In genomic region chr11:65389294-65389980, GRCh38 we compare ENCODE assay signal across 8 cellular contexts. TPM values are rescaled to one million over a fixed set of nuclear protein-coding genes. Genes with fewer than 3 reads are reported as not detected.
DNase-seq lines count a peak whose midpoint lies in the region; ATAC-seq and TF ChIP-seq lines count a peak whose summit lies in the region.
"Had no signal": no experiment of that assay in that cellular context is flagged by ENCODE, and none has a peak within 500 bp of the region (broad histone marks: within the 10 kb centered on the region; RNA-seq: fewer than 3 reads in every experiment).

No MANE protein-coding gene starts in this region.

- no TSS peak for BruUV-seq in HCT116 (replicated peaks; lab: Mats Ljungman, UMichigan)

- H3K36me3 ChIP-seq in HCT116 (ENCODE audit: control insufficient read depth in 1 of 2, insufficient read depth in 2 of 2, low read length in 2 of 2) (peaks cover 0 to 14% of the 10 kb centered on the region in 2 experiments; a peak in 3 of 4 replicates), spleen (peaks cover 0 to 68% (median 29%) of the 10 kb centered on the region in 6 donors)

- no peak overlapping the region for H3K27ac Mint-ChIP-seq in activated B cell treated with CpG ODN at 0.5 μM for 24 hours

- H3K36me3 Mint-ChIP-seq in activated B cell treated with CpG ODN at 0.5 μM for 24 hours (ENCODE audit: low read depth) = peaks cover 51% of the 10 kb centered on the region

- peak overlapping the region; percentile 12; the same call in 1 of the 2 replicates for H3K4me2 ChIP-seq in HCT116 (ENCODE audit: low read length)

- 73 to 92% (median 87%) methylated on average over 12 to 20 of the region's 20 CpGs for WGBS in spleen, 5 donors

- TF ChIP-seq POLR2A in HCT116 (IDR thresholded peaks at IDR 0.05; ENCODE audit: borderline replicate concordance, extremely low read depth, insufficient read depth, insufficient read length) (no peak), spleen (IDR thresholded peaks at IDR 0.05) (no peak)

- H2AFZ ChIP-seq in HCT116 (ENCODE audit: low read depth, low read length, poor library complexity, severe bottlenecking) = no peak overlapping the region

- TF ChIP-seq CTCF in HCT116 (IDR thresholded peaks at IDR 0.05 in 2 of 3, conservative IDR thresholded peaks at IDR 0.05 in 1 of 3; ENCODE audit: borderline replicate concordance in 1 of 3, insufficient read depth in 1 of 3, low read depth in 2 of 3, low read length in 2 of 3) (no peak), activated B cell treated with CpG ODN at 0.5 μM for 24 hours (IDR thresholded peaks at IDR 0.05) (no peak), fibroblast of the aortic adventitia (IDR thresholded peaks at IDR 0.05; ENCODE audit: insufficient read depth, low read length) (no peak), spleen (IDR thresholded peaks at IDR 0.05 in 8 of 11, conservative IDR thresholded peaks at IDR 0.05 in 3 of 11) (no peak)

- H3K9me3 Mint-ChIP-seq in activated B cell treated with CpG ODN at 0.5 μM for 24 hours = no peaks in the 10 kb centered on the region

- no peaks in the 10 kb centered on the region for H4K20me1 ChIP-seq in HCT116 (ENCODE audit: insufficient read depth)

- peaks cover 27% of the 10 kb centered on the region; the same call in 1 of the 2 replicates for H3K79me2 ChIP-seq in HCT116 (ENCODE audit: insufficient read depth, low read length)

- DNase-seq in HCT116 (ENCODE audit: low read depth, low spot score) (no peak), activated B cell treated with CpG ODN at 0.5 μM for 24 hours (no peak), fibroblast of the aortic adventitia (ENCODE audit: low read depth) (no peak), spleen (peak; percentile 68), NCI-H2107 treated with DMSO at 0.1 percent for 48 hours (lab: John Stamatoyannopoulos, UW; ENCODE audit: unreplicated experiment) (no peak)
- DNase-seq in activated effector memory CD4-positive, alpha-beta T cell treated with anti-CD3 and anti-CD28 coated beads, Interleukin-2, amount 50 U/mL, for 16 hours = no peak

- H3K4me1 Mint-ChIP-seq in activated B cell treated with CpG ODN at 0.5 μM for 24 hours = peaks cover 71% of the 10 kb centered on the region

- H3K27me3 ChIP-seq in HCT116 (ENCODE audit: insufficient read depth, low read length) (no peaks in the 10 kb centered on the region), spleen (replicated peaks in 1 of 7) (no peaks in the 10 kb centered on the region)
- H3K27me3 ChIP-seq: neutrophil had no signal

- H3K4me3 ChIP-seq in HCT116 (replicated peaks in 1 of 2; ENCODE audit: low read depth in 1 of 2, low read length in 2 of 2) = no peak overlapping the region
- peak overlapping the region; percentile 5 for H3K4me3 ChIP-seq in fibroblast of the aortic adventitia (ENCODE audit: low read depth, low read length)
- H3K4me3 ChIP-seq in spleen = peak overlapping the region in 5 of 8 donors; percentile 3 to 93 (median 82)

- no peak overlapping the region for H3K9ac ChIP-seq in HCT116 (ENCODE audit: low read length)

- peak overlapping the region; percentile 35 for H3K4me3 Mint-ChIP-seq in activated B cell treated with CpG ODN at 0.5 μM for 24 hours

- H3K9me3 ChIP-seq in HCT116 (ENCODE audit: control insufficient read depth in 1 of 2, insufficient read depth in 1 of 2, low read depth in 1 of 2, low read length in 2 of 2) (no peaks in the 10 kb centered on the region), spleen (no peaks in the 10 kb centered on the region)
- H3K9me3 ChIP-seq: neutrophil had no signal

- RAD21 ChIA-PET in HCT116 (lab: Charles Lee; ENCODE audit: low non-redundant PET in 1 of 2, low total read pairs in 2 of 2, uncharacterized antibody in 2 of 2, unreplicated experiment in 2 of 2) = no interaction called here

- H3K27me3 Mint-ChIP-seq in activated B cell treated with CpG ODN at 0.5 μM for 24 hours = no peaks in the 10 kb centered on the region

- ATAC-seq in HCT116 (no peak), activated B cell treated with CpG ODN at 0.5 μM for 24 hours (ENCODE audit: low read depth) (no peak), GM19351 (IDR thresholded peaks at IDR 0.05; ENCODE audit: unreplicated experiment) (no peak)

- no peak for TF ChIP-seq RAD21 in HCT116 (IDR thresholded peaks at IDR 0.05; ENCODE audit: low read depth)

- H3K27ac ChIP-seq in HCT116 (ENCODE audit: low read depth, low read length) (peak overlapping the region; percentile 9; the same call in 1 of the 2 replicates), spleen (peak overlapping the region; percentile 60 to 98 (median 82))
- H3K27ac ChIP-seq: neutrophil had no signal

- H3K9me2 ChIP-seq in HCT116 (ENCODE audit: insufficient read depth) = no peaks in the 10 kb centered on the region

- POLR2A ChIA-PET in HCT116 (lab: Charles Lee) (interaction anchor here (0.8 kb wide), 1 partner anchor 115 kb away, joined by 3 read pairs; no protein-coding TSS in a partner anchor), activated B cell treated with CpG ODN at 0.5 μM for 24 hours (lab: Charles Lee) (interaction anchor here (0.5 to 18.2 kb wide), 7 partner anchors 11 to 125 kb away, joined by 3 to 457 read pairs (median 17); partner anchors contain the start of genes MALAT1 and NEAT1)

- H3K4me1 ChIP-seq in HCT116 (ENCODE audit: control insufficient read depth in 1 of 2, insufficient read depth in 2 of 2, low read length in 2 of 2) = peaks cover 14 to 42% of the 10 kb centered on the region in 2 experiments
- H3K4me1 ChIP-seq in spleen = peaks cover 69 to 92% (median 83%) of the 10 kb centered on the region in 6 donors

- CTCF ChIA-PET in HCT116 (lab: Charles Lee) = interaction anchor here (1.1 kb wide), 1 partner anchor 79 kb away, joined by 4 read pairs; no protein-coding TSS in a partner anchor
- CTCF ChIA-PET in activated B cell treated with CpG ODN at 0.5 μM for 24 hours (lab: Charles Lee) = no interaction called here

- intact Hi-C loops in HCT116 (cut with micrococcal nuclease) (no loop called here), activated B cell treated with CpG ODN at 0.5 μM for 24 hours (cut with micrococcal nuclease) (no loop called here), spleen (cut with DNase I; ENCODE audit: low total_unique reads) (no loop called here)

TF ChIP-seq in HCT116, 20 proteins besides CTCF, POLR2A, EP300 and RAD21 (continues in another document):
- TF ChIP-seq ZFX (IDR thresholded peaks at IDR 0.05) = no peak
- TF ChIP-seq REST (IDR thresholded peaks at IDR 0.05; ENCODE audit: low read depth) = no peak
- TF ChIP-seq CEBPB (IDR thresholded peaks at IDR 0.05; ENCODE audit: low read depth) = no peak
- no peak for TF ChIP-seq TCF7L2 (IDR thresholded peaks at IDR 0.05; ENCODE audit: borderline replicate concordance, extremely low read depth, insufficient read depth, insufficient read length)

RNA-seq across cellular contexts. Expression of gene FRMD8, which starts 3.0 kb away (rescaled TPM):
- total RNA-seq in HCT116 (2021; ENCODE audit: unreplicated experiment) = 35.8 TPM
- polyA plus RNA-seq in HCT116 (2012) = 12.9 and 20.6 TPM in 2 replicates
- 68.6 and 70.6 TPM in 2 replicates for total RNA-seq in activated B cell treated with CpG ODN at 0.5 μM for 24 hours
- 42.7 and 172 TPM in 2 replicates for total RNA-seq in fibroblast of the aortic adventitia (ENCODE audit: low replicate concordance)
- 100 to 1,000 TPM in 3 of 7 donors, 10 to 100 TPM in 4; 65.4 to 128 (median 99.5) TPM for total RNA-seq in spleen
- 10 to 100 TPM; 19.3 to 32.0 (median 23.4) TPM for polyA plus RNA-seq in spleen

RNA-seq across cellular contexts. Expression of gene SLC25A45, which starts 7.0 kb away (rescaled TPM):
- total RNA-seq in HCT116 (2021; ENCODE audit: unreplicated experiment) = 3.9 TPM
- 2.0 and 2.3 TPM in 2 replicates for polyA plus RNA-seq in HCT116 (2012)
- total RNA-seq in activated B cell treated with CpG ODN at 0.5 μM for 24 hours = 11.4 and 12.3 TPM in 2 replicates
- total RNA-seq in fibroblast of the aortic adventitia (ENCODE audit: low replicate concordance) = 0.41 and 5.8 TPM in 2 replicates
- total RNA-seq in spleen = 10 to 100 TPM; 11.6 to 33.4 (median 25.7) TPM
- polyA plus RNA-seq in spleen = 10 to 100 TPM; 14.1 to 26.2 (median 24.1) TPM

RNA-seq across cellular contexts. Expression of gene NEAT1, which starts 33.2 kb away (rescaled TPM):
- 564 TPM for total RNA-seq in HCT116 (2021; ENCODE audit: unreplicated experiment)
- 181 and 274 TPM in 2 replicates for polyA plus RNA-seq in HCT116 (2012)
- total RNA-seq in activated B cell treated with CpG ODN at 0.5 μM for 24 hours = 578 and 699 TPM in 2 replicates
- 527 and 883 TPM in 2 replicates for total RNA-seq in fibroblast of the aortic adventitia (ENCODE audit: low replicate concordance)
- total RNA-seq in spleen = 1,000 to 10,000 TPM in 2 of 7 donors, 100 to 1,000 TPM in 5; 266 to 1,804 (median 799) TPM
- polyA plus RNA-seq in spleen = 1,000 to 10,000 TPM in 2 of 3 donors, 100 to 1,000 TPM in 1; 526 to 1,090 (median 1,018) TPM

RNA-seq across cellular contexts. Expression of gene TIGD3, which starts 34.9 kb away (rescaled TPM):
- total RNA-seq in HCT116 (2021; ENCODE audit: unreplicated experiment) = 2.4 TPM
- polyA plus RNA-seq in HCT116 (2012) = 1.5 and 1.6 TPM in 2 replicates
- 1.4 and 1.6 TPM in 2 replicates for total RNA-seq in activated B cell treated with CpG ODN at 0.5 μM for 24 hours
- total RNA-seq in fibroblast of the aortic adventitia (ENCODE audit: low replicate concordance) = 0.27 TPM in 1 of 2 replicates, not detected in the other
- total RNA-seq in spleen = 1 to 10 TPM in 2 of 7 donors, under 1 TPM in 5; 0.56 to 2.7 (median 0.79) TPM
- 1 to 10 TPM; 1.1 to 2.1 (median 1.4) TPM for polyA plus RNA-seq in spleen

RNA-seq across cellular contexts. Expression of gene DPF2, which starts 55.8 kb away (rescaled TPM):
- total RNA-seq in HCT116 (2021; ENCODE audit: unreplicated experiment) (72.0 TPM), activated B cell treated with CpG ODN at 0.5 μM for 24 hours (88.3 and 89.6 TPM in 2 replicates), fibroblast of the aortic adventitia (ENCODE audit: low replicate concordance) (46.4 and 75.9 TPM in 2 replicates), spleen (10 to 100 TPM; 35.7 to 67.0 (median 51.5) TPM)
- polyA plus RNA-seq in HCT116 (2012) = 57.3 and 62.2 TPM in 2 replicates
- polyA plus RNA-seq in spleen = 10 to 100 TPM; 20.5 to 27.2 (median 24.3) TPM

Comparison
In these comparisons a context has a peak if more than half of its experiments do, and no peak if none do; other contexts are left out.
1. H3K4me3 ChIP-seq: peak in fibroblast of the aortic adventitia (single experiment) and spleen (5 of 8); none in HCT116 (0 of 2).